ENCODE assay signal across 7 cellular contexts in genomic region chr9:106921341-106921899, GRCh38. TPM values are rescaled to one million over a fixed set of nuclear protein-coding genes. Genes with fewer than 3 reads are reported as not detected.
A peak's percentile ranks its signal among the peaks of the same experiment; 100 is the strongest.
DNase-seq lines count a peak whose midpoint lies in the region; ATAC-seq and TF ChIP-seq lines count a peak whose summit lies in the region.

No MANE protein-coding gene starts in this region.

- H4K5ac ChIP-seq in H9 (ENCODE audit: insufficient read length, low read depth, low read length): no peak overlapping the region

- no peak overlapping the region for H3K56ac ChIP-seq in H9 (ENCODE audit: insufficient read length, low read depth, low read length)

- no peak overlapping the region for H2BK15ac ChIP-seq in H9 (ENCODE audit: low read depth, low read length)

- H3K23me2 ChIP-seq in H9 (ENCODE audit: insufficient read length, low read depth, low read length, poor library complexity, severe bottlenecking): no peaks in the 10 kb centered on the region

- no peak overlapping the region for H3K9ac ChIP-seq in H9 (ENCODE audit: extremely low read depth, insufficient read length, low read length)

- no peak overlapping the region for H3K4me2 ChIP-seq in H9 (ENCODE audit: insufficient read depth, insufficient read length, low read length)

- no peak for DNase-seq in H9
- DNase-seq in NCI-H345 (lab: John Stamatoyannopoulos, UW): peak; percentile 96
- no peak for DNase-seq in chondrocyte (ENCODE audit: low spot score)
- DNase-seq in left lobe of liver (ENCODE audit: low spot score): no peak
- DNase-seq in stimulated activated CD4-positive, alpha-beta T cell treated with anti-CD3 and anti-CD28 coated beads, Interleukin-4, amount 100 ng/mL, for 24 hours: no peak
- no peak for DNase-seq in 8988T

- H3K36me3 Mint-ChIP-seq in H9 (ENCODE audit: insufficient read depth in 1 of 3, low read depth in 3 of 3): peaks cover 52 to 86% (median 63%) of the 10 kb centered on the region in 3 experiments
- H3K36me3 Mint-ChIP-seq in chondrocyte (ENCODE audit: low read depth): peaks cover 23% of the 10 kb centered on the region

- H2BK20ac ChIP-seq in H9 (ENCODE audit: low read depth, low read length, poor library complexity, severe bottlenecking): no peak overlapping the region

- WGBS in H9 (ENCODE audit: extremely low coverage, insufficient read length, low lambda C conversion rate): no CpG with 5 or more reads among the region's 3 CpGs

- no peak overlapping the region for H4K91ac ChIP-seq in H9 (ENCODE audit: insufficient read length, low read depth, low read length)

- H2AFZ ChIP-seq in H9 (ENCODE audit: low read length): no peak overlapping the region

- no peaks in the 10 kb centered on the region for H3K9me3 ChIP-seq in H9 (ENCODE audit: control insufficient read depth, low read depth, low read length)

- H2BK12ac ChIP-seq in H9 (ENCODE audit: insufficient read length, low read depth, low read length): no peak overlapping the region

- ATAC-seq in left lobe of liver: peak; percentile 68

- no peaks in the 10 kb centered on the region for H3K27me3 ChIP-seq in H9 (ENCODE audit: insufficient read depth, low read length)

- no peak overlapping the region for H2AK5ac ChIP-seq in H9 (ENCODE audit: insufficient read length, low read length)

- TF ChIP-seq CTCF in H9 (conservative IDR thresholded peaks at IDR 0.05) (no peak), chondrocyte (IDR thresholded peaks at IDR 0.05) (no peak)

- H3K4me1 Mint-ChIP-seq in H9: peaks cover 38 to 43% of the 10 kb centered on the region in 2 experiments
- H3K4me1 Mint-ChIP-seq in chondrocyte (ENCODE audit: low read depth): peaks cover 33% of the 10 kb centered on the region

- no peak overlapping the region for H3T11ph ChIP-seq in H9 (ENCODE audit: low read length)

- H3K79me2 ChIP-seq in H9 (ENCODE audit: insufficient read depth, low read length): peaks cover 10% of the 10 kb centered on the region; the same call in 1 of the 2 replicates

- H3K4me3 Mint-ChIP-seq in H9 (no peak overlapping the region), chondrocyte (ENCODE audit: unreplicated experiment) (peak overlapping the region; percentile 10)

- H3K4me1 ChIP-seq in H9 (ENCODE audit: insufficient read depth, low read length): peaks cover 5% of the 10 kb centered on the region; the same call in 1 of the 2 replicates

- H3K27ac Mint-ChIP-seq in H9 (peak overlapping the region; percentile 24 to 86 (median 69); a peak in 6 of 7 replicates), chondrocyte (ENCODE audit: unreplicated experiment) (peak overlapping the region; percentile 87)

- H3K27ac ChIP-seq in H9 (ENCODE audit: insufficient read length, low read depth, low read length) (no peak overlapping the region), temporal lobe (ENCODE audit: low read depth, low read length) (peak overlapping the region; percentile 85)

- H3K27me3 Mint-ChIP-seq in H9 (ENCODE audit: low read depth): no peaks in the 10 kb centered on the region
- no peaks in the 10 kb centered on the region for H3K27me3 Mint-ChIP-seq in chondrocyte (ENCODE audit: low read depth)

- no peaks in the 10 kb centered on the region for H4K20me1 ChIP-seq in H9 (ENCODE audit: control insufficient read depth, insufficient read depth, insufficient read length)

- H3K4ac ChIP-seq in H9 (ENCODE audit: low read depth, low read length): no peak overlapping the region

- no peak overlapping the region for H3K14ac ChIP-seq in H9 (ENCODE audit: insufficient read depth, low read length)

- no peak overlapping the region for H4K8ac ChIP-seq in H9 (replicated peaks; ENCODE audit: insufficient read length, low read depth, low read length)

- no peak overlapping the region for H3K23ac ChIP-seq in H9 (ENCODE audit: insufficient read length, low read depth, low read length)

- no peaks in the 10 kb centered on the region for H3K9me3 Mint-ChIP-seq in H9
- H3K9me3 Mint-ChIP-seq in chondrocyte (ENCODE audit: low read depth): no peaks in the 10 kb centered on the region

- peaks cover 3% of the 10 kb centered on the region for H3K79me1 ChIP-seq in H9 (ENCODE audit: insufficient read depth, low read depth, low read length, poor library complexity, severe bottlenecking)

- H2BK5ac ChIP-seq in H9 (ENCODE audit: insufficient read length, low read length): no peak overlapping the region

- no peak overlapping the region for H3K18ac ChIP-seq in H9 (ENCODE audit: insufficient read length, low read depth, low read length)

- no peak overlapping the region for H2BK120ac ChIP-seq in H9 (ENCODE audit: low read depth, low read length, poor library complexity, severe bottlenecking)

RNA-seq across cellular contexts. Expression of gene ZNF462, which starts 58.5 kb away (rescaled TPM):
- total RNA-seq in H9 (2021) (159 and 164 TPM in 2 replicates), chondrocyte (25.8 to 53.6 TPM (median 33.3 TPM) in 3 replicates), left lobe of liver (2.2 TPM), temporal lobe (78.7 TPM)
